ENCODE assay signal across 1 cellular context in the genomic region with DNA sequence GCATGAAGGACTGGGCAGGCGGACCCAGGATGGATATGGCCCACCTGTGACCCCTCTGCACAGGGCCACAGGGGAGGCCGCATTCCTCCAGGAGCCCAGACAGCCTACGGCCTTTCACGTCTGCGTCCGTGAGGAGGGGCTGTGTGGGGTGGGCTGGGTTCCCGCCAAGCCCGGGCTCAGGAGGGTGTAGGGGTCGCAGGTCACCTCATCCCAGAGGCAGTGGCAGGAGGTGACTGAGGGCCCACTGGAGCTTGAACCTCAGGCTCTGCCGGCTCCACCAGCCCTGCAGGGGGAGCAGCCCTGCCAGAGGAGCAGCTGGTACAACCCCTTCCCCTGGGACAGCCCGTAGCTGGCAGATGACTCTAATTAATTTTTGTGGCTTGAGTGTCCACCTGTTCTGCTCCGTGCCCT.
TF ChIP-seq lines count a peak whose summit lies in the region.

No MANE protein-coding gene starts in this region.

TF ChIP-seq in K562, 482 proteins besides CTCF, POLR2A, EP300 and RAD21 (continued from another document):
- TF ChIP-seq, protein P1, sequence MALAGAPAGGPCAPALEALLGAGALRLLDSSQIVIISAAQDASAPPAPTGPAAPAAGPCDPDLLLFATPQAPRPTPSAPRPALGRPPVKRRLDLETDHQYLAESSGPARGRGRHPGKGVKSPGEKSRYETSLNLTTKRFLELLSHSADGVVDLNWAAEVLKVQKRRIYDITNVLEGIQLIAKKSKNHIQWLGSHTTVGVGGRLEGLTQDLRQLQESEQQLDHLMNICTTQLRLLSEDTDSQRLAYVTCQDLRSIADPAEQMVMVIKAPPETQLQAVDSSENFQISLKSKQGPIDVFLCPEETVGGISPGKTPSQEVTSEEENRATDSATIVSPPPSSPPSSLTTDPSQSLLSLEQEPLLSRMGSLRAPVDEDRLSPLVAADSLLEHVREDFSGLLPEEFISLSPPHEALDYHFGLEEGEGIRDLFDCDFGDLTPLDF (CRISPR knock-in tag; IDR thresholded peaks at IDR 0.05) = no peak
- TF ChIP-seq CEBPB (tag; IDR thresholded peaks at IDR 0.05) (peak; percentile 94), POLR2G (IDR thresholded peaks at IDR 0.05; ENCODE audit: low read depth, low read length) (peak; percentile 56)
